ENCODE assay signal across 8 cellular contexts in genomic region chr1:235075121-235075954, GRCh38. TPM values are rescaled to one million over a fixed set of nuclear protein-coding genes. Genes with fewer than 3 reads are reported as not detected.
DNase-seq lines count a peak whose midpoint lies in the region; ATAC-seq and TF ChIP-seq lines count a peak whose summit lies in the region.

No MANE protein-coding gene starts in this region.

- peak overlapping the region; percentile 68 to 93 (median 88) for H3K27ac Mint-ChIP-seq in CD4-positive, alpha-beta memory T cell

- H3K4me1 Mint-ChIP-seq in CD4-positive, alpha-beta memory T cell: peaks cover 23 to 32% (median 27%) of the 10 kb centered on the region in 4 donors

- H3K27me3 ChIP-seq in CD4-positive, alpha-beta memory T cell (ENCODE audit: insufficient read depth, low read length): no peaks in the 10 kb centered on the region

- H3K36me3 Mint-ChIP-seq in CD4-positive, alpha-beta memory T cell: no peaks in the 10 kb centered on the region

- H3K27ac ChIP-seq in CD4-positive, alpha-beta memory T cell (ENCODE audit: low read depth, low read length): peak overlapping the region; percentile 1
- H3K27ac ChIP-seq in cingulate gyrus (ENCODE audit: low read depth, low read length): peak overlapping the region; percentile 80

- DNase-seq in CD4-positive, alpha-beta memory T cell: peak; percentile 22 to 66 (median 32)
- DNase-seq in mucosa of descending colon (peak; percentile 59 to 79 (median 68)), NCI-H1436 (lab: John Stamatoyannopoulos, UW) (no peak)
- DNase-seq in stimulated activated CD8-positive, alpha-beta memory T cell treated with anti-CD3 and anti-CD28 coated beads, Interleukin-4, amount 100 ng/mL, for 1 hour (ENCODE audit: low read depth in 2 of 2, low spot score in 1 of 2): peak; percentile 16 to 37

- CTCF ChIA-PET in CD4-positive, alpha-beta memory T cell (lab: Charles Lee; ENCODE audit: partially characterized antibody): interaction anchor here (0.9 to 2.9 kb wide), 2 partner anchors 8 to 478 kb away, joined by 3 to 8 read pairs; no protein-coding TSS in a partner anchor

- intact Hi-C loops in CD4-positive, alpha-beta memory T cell (cut with micrococcal nuclease): loop anchor here (5.0 to 10.0 kb wide), 2 partner anchors 113 to 231 kb away; no protein-coding TSS in a partner anchor
- intact Hi-C loops in mucosa of descending colon (cut with DNase I, micrococcal nuclease): loop anchor here (10.0 kb wide), 2 partner anchors 351 to 361 kb away; no protein-coding TSS in a partner anchor

- H3K36me3 ChIP-seq in CD4-positive, alpha-beta memory T cell (ENCODE audit: insufficient read depth, low read length): no peaks in the 10 kb centered on the region
- H3K36me3 ChIP-seq in mucosa of descending colon (ENCODE audit: low read depth): no peaks in the 10 kb centered on the region

- H3K9me3 ChIP-seq in CD4-positive, alpha-beta memory T cell (ENCODE audit: control insufficient read depth in 1 of 2, low read length in 2 of 2): no peaks in the 10 kb centered on the region
- H3K9me3 ChIP-seq in mucosa of descending colon: no peaks in the 10 kb centered on the region

- no peaks in the 10 kb centered on the region for H3K27me3 Mint-ChIP-seq in CD4-positive, alpha-beta memory T cell

- H3K4me3 Mint-ChIP-seq in CD4-positive, alpha-beta memory T cell: peak overlapping the region; percentile 75 to 93 (median 82)

- peak overlapping the region in 1 of 2 donors; percentile 16 for H3K4me3 ChIP-seq in CD4-positive, alpha-beta memory T cell (ENCODE audit: low read length in 2 of 2)
- H3K4me3 ChIP-seq in mucosa of descending colon: no peak overlapping the region

- POLR2A ChIA-PET in CD4-positive, alpha-beta memory T cell (lab: Charles Lee; ENCODE audit: partially characterized antibody): interaction anchor here (1.0 to 2.3 kb wide), 9 partner anchors 63 to 597 kb away, joined by 3 to 10 read pairs (median 5); partner anchors contain the start of gene TARBP1

- no peak for TF ChIP-seq CTCF in mucosa of descending colon (IDR thresholded peaks at IDR 0.05)

- no peaks in the 10 kb centered on the region for H3K9me3 Mint-ChIP-seq in CD4-positive, alpha-beta memory T cell

- peaks cover 25% of the 10 kb centered on the region for H3K4me1 ChIP-seq in CD4-positive, alpha-beta memory T cell (ENCODE audit: insufficient read depth, low read length)
- peaks cover 56% of the 10 kb centered on the region for H3K4me1 ChIP-seq in mucosa of descending colon (ENCODE audit: low read depth)

- ATAC-seq in GM19452 (IDR thresholded peaks at IDR 0.05; ENCODE audit: unreplicated experiment): peak; percentile 75
- ATAC-seq in HG03565 (IDR thresholded peaks at IDR 0.05; ENCODE audit: unreplicated experiment): peak; percentile 53
- ATAC-seq in activated CD4-positive, CD25-positive, alpha-beta regulatory T cell treated with anti-CD3 and anti-CD28 coated beads, Interleukin-2, amount 50 U/mL, for 24 hours: peak; percentile 62 to 76
- ATAC-seq in mucosa of descending colon: peak; percentile 12

RNA-seq across cellular contexts. Expression of gene TOMM20, which starts 53.3 kb away (rescaled TPM):
- total RNA-seq in CD4-positive, alpha-beta memory T cell: 100 to 1,000 TPM; 102 to 108 TPM
- 10 to 100 TPM; 64.4 to 70.6 TPM for polyA plus RNA-seq in CD4-positive, alpha-beta memory T cell
- total RNA-seq in mucosa of descending colon: 100 to 1,000 TPM in 1 of 3 donors, 10 to 100 TPM in 2; 81.2 to 110 (median 92.1) TPM

Comparison
In these comparisons a context has a peak if more than half of its experiments do, and no peak if none do; other contexts are left out.
1. ATAC-seq: peak in every context shown above with its lines; median percentile 75 in GM19452; 69 in activated CD4-positive, CD25-positive, alpha-beta regulatory T cell treated with anti-CD3 and anti-CD28 coated beads, Interleukin-2, amount 50 U/mL, for 24 hours; 53 in HG03565; 12 in mucosa of descending colon.